In the genomic region with DNA sequence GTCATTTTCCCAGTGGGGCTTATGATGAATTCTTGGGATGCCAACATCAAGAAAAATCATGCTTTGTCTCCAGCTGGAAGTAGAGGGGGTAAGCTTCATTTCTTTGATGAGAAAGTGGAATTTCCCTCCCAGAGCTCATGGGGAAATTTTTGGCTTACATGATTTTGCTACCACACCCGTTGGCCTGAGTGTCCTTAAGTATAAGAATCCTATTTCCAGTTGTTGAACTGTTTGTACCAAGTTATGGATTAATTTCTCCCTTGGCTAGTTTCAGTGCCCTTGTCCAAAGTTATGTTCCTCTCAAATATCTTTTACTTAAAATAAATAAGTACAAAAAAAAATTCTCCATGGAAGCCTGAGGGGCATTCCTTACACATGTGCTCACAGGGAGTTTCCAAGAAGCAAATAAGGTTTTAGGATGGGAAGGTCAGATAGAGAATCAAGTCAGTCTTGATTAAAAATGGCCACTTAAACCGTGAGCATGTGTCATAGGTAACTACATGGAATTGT, we compare ENCODE assay signal across 14 cellular contexts.
DNase-seq lines count a peak whose midpoint lies in the region; ATAC-seq and TF ChIP-seq lines count a peak whose summit lies in the region.
"Had no signal": no experiment of that assay in that cellular context is flagged by ENCODE, and none has a peak within 500 bp of the region (broad histone marks: within the 10 kb centered on the region; RNA-seq: fewer than 3 reads in every experiment).

No MANE protein-coding gene starts in this region.

- H3K36me3 ChIP-seq in psoas muscle (ENCODE audit: insufficient read depth in 1 of 2, low read depth in 1 of 2): no peaks in the 10 kb centered on the region
- no peaks in the 10 kb centered on the region for H3K36me3 ChIP-seq in colonic mucosa

- ATAC-seq in psoas muscle (peak in 3 of 4 donors; percentile 41 to 65 (median 60)), HG03135 (IDR thresholded peaks at IDR 0.05; ENCODE audit: unreplicated experiment) (no peak)
- ATAC-seq: activated CD8-positive, alpha-beta T cell treated with anti-CD3 and anti-CD28 coated beads for 36 hours had no signal

- H3K4me1 ChIP-seq in psoas muscle: peaks cover 12% of the 10 kb centered on the region
- no peaks in the 10 kb centered on the region for H3K4me1 ChIP-seq in colonic mucosa

- intact Hi-C loops in psoas muscle (cut with DNase I): no loop called here
- intact Hi-C loops in colonic mucosa (cut with DNase I): no loop called here

- H3K9me3 ChIP-seq in psoas muscle (peaks cover 20% of the 10 kb centered on the region), colonic mucosa (peaks cover 10% of the 10 kb centered on the region)

- TF ChIP-seq CTCF in fibroblast of villous mesenchyme (IDR thresholded peaks at IDR 0.05; ENCODE audit: insufficient read depth, low read depth, low read length) (no peak), psoas muscle (IDR thresholded peaks at IDR 0.05) (no peak), colonic mucosa (IDR thresholded peaks at IDR 0.05) (no peak)

- H3K4me3 ChIP-seq in fibroblast of villous mesenchyme (ENCODE audit: low read depth, low read length): no peak overlapping the region
- H3K4me3 ChIP-seq in psoas muscle: no peak overlapping the region
- no peak overlapping the region for H3K4me3 ChIP-seq in colonic mucosa

- H3K9ac ChIP-seq in colonic mucosa (ENCODE audit: low read depth in 2 of 2, low read length in 2 of 2): no peak overlapping the region

- H3K27me3 ChIP-seq in psoas muscle (ENCODE audit: insufficient read depth in 3 of 3, low read length in 2 of 3) (no peaks in the 10 kb centered on the region), colonic mucosa (no peaks in the 10 kb centered on the region)

- DNase-seq in AG20443 (ENCODE audit: low spot score) (peak; percentile 37), amniotic stem cell (lab: John Stamatoyannopoulos, UW) (peak; percentile 79), fibroblast of villous mesenchyme (ENCODE audit: low read depth) (peak; percentile 51), psoas muscle (no peak), cerebellum (ENCODE audit: low spot score) (no peak), colonic mucosa (no peak), NCI-H2196 (lab: John Stamatoyannopoulos, UW; ENCODE audit: unreplicated experiment) (no peak)
- DNase-seq: activated naive CD4-positive, alpha-beta T cell; DMS79; HCEC 1CT; NCI-H1092 treated with DMSO at 0.1 percent for 48 hours; NCI-H524 had no signal

- H3K27ac ChIP-seq in psoas muscle: peak overlapping the region; percentile 39
- no peak overlapping the region for H3K27ac ChIP-seq in colonic mucosa

- 3 to 7% (median 6%) methylated on average over 2 of the region's 2 CpGs for whole genome bisulfite sequencing in psoas muscle, 3 donors

Comparison
In these comparisons a context has a peak if more than half of its experiments do, and no peak if none do; other contexts are left out.
1. DNase-seq: peak in AG20443 (single experiment), amniotic stem cell (single experiment) and fibroblast of villous mesenchyme (single experiment); none in psoas muscle (0 of 2), cerebellum (single experiment), colonic mucosa (single experiment) and NCI-H2196 (single experiment).